ENCODE assay signal across 35 cellular contexts in genomic region chr6:15557174-15557573, GRCh38.
"Had no signal": no experiment of that assay in that cellular context is flagged by ENCODE, and none has a peak within 500 bp of the region (broad histone marks: within the 10 kb centered on the region; RNA-seq: fewer than 3 reads in every experiment).

No MANE protein-coding gene starts in this region.

- H3K4me3 ChIP-seq: adrenal gland, body of pancreas, breast epithelium had no signal

- H3K36me3 ChIP-seq: adrenal gland, brain microvascular endothelial cell, breast epithelium had no signal

- H3K4me1 Mint-ChIP-seq: activated CD4-positive, alpha-beta T cell treated with anti-CD3 and anti-CD28 coated beads, Interleukin-2, amount 10 ng/mL, durations not matched to agents 24 days and 14 days had no signal

- H3K9me3 Mint-ChIP-seq: activated B cell treated with CpG ODN at 0.5 μM for 24 hours; activated CD4-positive, alpha-beta memory T cell treated with anti-CD3 and anti-CD28 coated beads for 36 hours; activated CD4-positive, alpha-beta T cell treated with anti-CD3 and anti-CD28 coated beads, Interleukin-2, amount 10 ng/mL, durations not matched to agents 24 days and 14 days; activated CD8-positive, alpha-beta T cell treated with anti-CD3 and anti-CD28 coated beads for 36 hours; activated naive CD4-positive, alpha-beta T cell treated with anti-CD3 and anti-CD28 coated beads for 36 hours; activated naive CD8-positive, alpha-beta T cell treated with anti-CD3 and anti-CD28 coated beads for 36 hours; activated T-cell treated with anti-CD3 and anti-CD28 coated beads, Interleukin-2, amount 50 U/mL, for 4 hours; activated T-helper 1 cell treated with anti-CD3 and anti-CD28 coated beads, Interleukin-12 subunit alpha, Interleukin-12 subunit beta, Interleukin-2, Interleukin-4 antibody, amounts not matched to agents 30 ng/mL and 10 ng/mL and 1 ng/mL, durations not matched to agents 14 hours and 24 hours and 36 hours; activated T-helper 17 cell treated with anti-CD3 and anti-CD28 coated beads, Interleukin-2, amount 50 U/mL, for 72 hours; T-helper 2 cell treated with Interferon-gamma antibody and Interleukin-4, amounts not matched to agents 5 μg/mL and 100 μg/mL, for 36 hours had no signal

- H3K4me3 Mint-ChIP-seq: activated B cell treated with CpG ODN at 0.5 μM for 24 hours; activated CD4-positive, alpha-beta memory T cell treated with anti-CD3 and anti-CD28 coated beads for 36 hours; activated CD4-positive, alpha-beta T cell treated with anti-CD3 and anti-CD28 coated beads, Interleukin-2, amount 10 ng/mL, durations not matched to agents 24 days and 14 days; activated CD8-positive, alpha-beta T cell treated with anti-CD3 and anti-CD28 coated beads for 36 hours; activated naive CD4-positive, alpha-beta T cell treated with anti-CD3 and anti-CD28 coated beads for 36 hours; activated naive CD8-positive, alpha-beta T cell treated with anti-CD3 and anti-CD28 coated beads for 36 hours; activated T-cell treated with anti-CD3 and anti-CD28 coated beads, Interleukin-2, amount 50 U/mL, for 4 hours; activated T-cell treated with anti-CD3 and anti-CD28 coated beads, Interleukin-2, amount 50 U/mL, for 72 hours; activated T-helper 1 cell treated with anti-CD3 and anti-CD28 coated beads, Interleukin-12 subunit alpha, Interleukin-12 subunit beta, Interleukin-2, Interleukin-4 antibody, amounts not matched to agents 30 ng/mL and 10 ng/mL and 1 ng/mL, durations not matched to agents 14 hours and 24 hours and 36 hours; activated T-helper 17 cell treated with anti-CD3 and anti-CD28 coated beads, Interleukin-2, amount 50 U/mL, for 72 hours; T-helper 2 cell treated with Interferon-gamma antibody and Interleukin-4, amounts not matched to agents 5 μg/mL and 100 μg/mL, for 36 hours had no signal

- H3K27me3 ChIP-seq: adrenal gland, body of pancreas, brain microvascular endothelial cell, breast epithelium had no signal

- H3K36me3 Mint-ChIP-seq: activated CD4-positive, alpha-beta memory T cell treated with anti-CD3 and anti-CD28 coated beads for 36 hours; activated naive CD4-positive, alpha-beta T cell treated with anti-CD3 and anti-CD28 coated beads, Interleukin-2, amount 50 U/mL, for 72 hours had no signal

- DNase-seq: activated B cell treated with CpG ODN at 0.5 μM for 24 hours; activated CD4-positive, alpha-beta memory T cell treated with anti-CD3 and anti-CD28 coated beads for 36 hours; activated CD4-positive, alpha-beta T cell treated with anti-CD3 and anti-CD28 coated beads for 4 hours; activated CD4-positive, alpha-beta T cell treated with anti-CD3 and anti-CD28 coated beads, Interleukin-2, amount 10 ng/mL, durations not matched to agents 24 days and 14 days; activated CD4-positive, alpha-beta T cell treated with anti-CD3 and anti-CD28 coated beads, Interleukin-2, amount 50 U/mL, for 1 hour; activated CD4-positive, alpha-beta T cell treated with anti-CD3 and anti-CD28 coated beads, Interleukin-2, amount 50 U/mL, for 4 hours; activated CD4-positive, CD25-positive, alpha-beta regulatory T cell treated with anti-CD3 and anti-CD28 coated beads, Interleukin-2, amount 50 U/mL, for 72 hours; activated CD8-positive, alpha-beta memory T cell treated with anti-CD3 and anti-CD28 coated beads, Interleukin-2, amount 50 U/mL, for 4 hours; activated CD8-positive, alpha-beta T cell treated with anti-CD3 and anti-CD28 coated beads for 36 hours; activated effector memory CD4-positive, alpha-beta T cell treated with anti-CD3 and anti-CD28 coated beads, Interleukin-2, amount 50 U/mL, for 16 hours; activated gamma-delta T cell treated with Interleukin-2 at 50 U/mL for 16 hours; activated naive CD4-positive, alpha-beta T cell; activated naive CD4-positive, alpha-beta T cell treated with anti-CD3 and anti-CD28 coated beads for 36 hours; activated naive CD4-positive, alpha-beta T cell treated with anti-CD3 and anti-CD28 coated beads, Interleukin-2, amount 50 U/mL, for 16 hours; activated naive CD8-positive, alpha-beta T cell treated with anti-CD3 and anti-CD28 coated beads for 36 hours; activated T-cell treated with anti-CD3 and anti-CD28 coated beads for 4 hours; activated T-cell treated with anti-CD3 and anti-CD28 coated beads, Interleukin-2, amount 50 U/mL, for 1 hour; activated T-cell treated with anti-CD3 and anti-CD28 coated beads, Interleukin-2, amount 50 U/mL, for 4 hours; activated T-cell treated with anti-CD3 and anti-CD28 coated beads, Interleukin-2, amount 50 U/mL, for 72 hours; adrenal gland; amniotic stem cell; aorta; body of pancreas; brain microvascular endothelial cell; central memory CD4-positive, alpha-beta T cell; T-helper 2 cell; T-helper 9 cell had no signal

- H3K27me3 Mint-ChIP-seq: activated B cell treated with CpG ODN at 0.5 μM for 24 hours; activated CD4-positive, alpha-beta memory T cell treated with anti-CD3 and anti-CD28 coated beads for 36 hours; activated CD4-positive, alpha-beta T cell treated with anti-CD3 and anti-CD28 coated beads, Interleukin-2, amount 10 ng/mL, durations not matched to agents 24 days and 14 days; activated CD8-positive, alpha-beta T cell treated with anti-CD3 and anti-CD28 coated beads for 36 hours; activated naive CD8-positive, alpha-beta T cell treated with anti-CD3 and anti-CD28 coated beads for 36 hours; activated T-helper 17 cell treated with anti-CD3 and anti-CD28 coated beads, Interleukin-2, amount 50 U/mL, for 72 hours had no signal

- H3K27ac Mint-ChIP-seq: activated CD4-positive, alpha-beta memory T cell treated with anti-CD3 and anti-CD28 coated beads for 36 hours; activated CD4-positive, alpha-beta T cell treated with anti-CD3 and anti-CD28 coated beads, Interleukin-2, amount 10 ng/mL, durations not matched to agents 24 days and 14 days; activated CD8-positive, alpha-beta T cell treated with anti-CD3 and anti-CD28 coated beads for 36 hours; activated naive CD4-positive, alpha-beta T cell treated with anti-CD3 and anti-CD28 coated beads for 36 hours; activated naive CD8-positive, alpha-beta T cell treated with anti-CD3 and anti-CD28 coated beads for 36 hours; activated T-cell treated with anti-CD3 and anti-CD28 coated beads, Interleukin-2, amount 50 U/mL, for 72 hours; activated T-helper 1 cell treated with anti-CD3 and anti-CD28 coated beads, Interleukin-12 subunit alpha, Interleukin-12 subunit beta, Interleukin-2, Interleukin-4 antibody, amounts not matched to agents 30 ng/mL and 10 ng/mL and 1 ng/mL, durations not matched to agents 14 hours and 24 hours and 36 hours; activated T-helper 17 cell treated with anti-CD3 and anti-CD28 coated beads, Interleukin-2, amount 50 U/mL, for 72 hours had no signal

- ATAC-seq: activated CD8-positive, alpha-beta T cell treated with anti-CD3 and anti-CD28 coated beads for 36 hours; activated naive CD4-positive, alpha-beta T cell treated with anti-CD3 and anti-CD28 coated beads, Interleukin-2, amount 50 U/mL, for 72 hours; activated T-cell treated with anti-CD3 and anti-CD28 coated beads, Interleukin-2, amount 50 U/mL, for 4 hours; activated T-cell treated with anti-CD3 and anti-CD28 coated beads, Interleukin-2, amount 50 U/mL, for 72 hours; activated T-helper 17 cell treated with anti-CD3 and anti-CD28 coated beads, Interleukin-2, amount 50 U/mL, for 72 hours; body of pancreas had no signal

- H3K4me1 ChIP-seq: breast epithelium had no signal

- FAIRE-seq: astrocyte, TTC549 had no signal

- H3K27ac ChIP-seq: adrenal gland, body of pancreas, brain microvascular endothelial cell, breast epithelium, VCaP had no signal

- H3K9me3 ChIP-seq: adrenal gland, body of pancreas, breast epithelium had no signal
